8 cellular contexts compared by ENCODE assay signal in the genomic region with DNA sequence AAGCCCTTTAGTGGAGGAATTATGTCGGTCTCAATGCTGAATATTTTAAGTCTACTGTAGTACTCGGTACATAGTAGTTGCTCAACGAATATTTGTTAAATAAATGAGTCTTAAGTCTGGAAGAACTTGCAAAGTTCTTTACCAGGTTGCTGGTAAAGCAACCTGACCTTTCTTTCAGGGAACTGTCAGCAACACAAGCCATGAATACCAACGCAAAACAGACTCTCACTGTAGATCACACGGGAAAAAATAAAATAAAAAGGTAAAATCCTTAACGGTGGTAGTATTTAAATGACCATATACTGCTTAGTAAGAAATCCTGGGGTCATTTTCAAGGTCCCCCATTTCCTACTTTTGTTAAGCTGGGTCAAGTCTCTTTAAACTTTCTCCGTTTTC. TPM values are rescaled to one million over a fixed set of nuclear protein-coding genes. Genes with fewer than 3 reads are reported as not detected.
A peak's percentile ranks its signal among the peaks of the same experiment; 100 is the strongest.
DNase-seq lines count a peak whose midpoint lies in the region; ATAC-seq and TF ChIP-seq lines count a peak whose summit lies in the region.

No MANE protein-coding gene starts in this region.

- H3K36me3 ChIP-seq in testis (ENCODE audit: low read depth, missing control alignments) = no peaks in the 10 kb centered on the region

- TF ChIP-seq CTCF in testis (IDR thresholded peaks at IDR 0.05) = no peak

- peaks cover 3% of the 10 kb centered on the region for H3K36me3 Mint-ChIP-seq in activated CD8-positive, alpha-beta T cell treated with anti-CD3 and anti-CD28 coated beads, Interleukin-2, amount 10 ng/mL, durations not matched to agents 7 days and 5 days (ENCODE audit: low read depth)
- H3K36me3 Mint-ChIP-seq in immature natural killer cell = no peaks in the 10 kb centered on the region

- 35 to 43% methylated on average over 7 of the region's 7 CpGs for WGBS in testis, 2 donors

- peak; percentile 7 for ATAC-seq in HG02798 (IDR thresholded peaks at IDR 0.05; ENCODE audit: poor library complexity, unreplicated experiment)
- no peak for ATAC-seq in activated CD8-positive, alpha-beta T cell treated with anti-CD3 and anti-CD28 coated beads, Interleukin-2, amount 10 ng/mL, durations not matched to agents 7 days and 5 days

- no peak for TF ChIP-seq POLR2A in testis (IDR thresholded peaks at IDR 0.05)

- peak overlapping the region; percentile 87 to 94 for H3K4me3 ChIP-seq in testis

- H3K27me3 Mint-ChIP-seq in activated CD8-positive, alpha-beta T cell treated with anti-CD3 and anti-CD28 coated beads, Interleukin-2, amount 10 ng/mL, durations not matched to agents 7 days and 5 days (ENCODE audit: low read depth) = peaks cover 16% of the 10 kb centered on the region
- H3K27me3 Mint-ChIP-seq in immature natural killer cell (ENCODE audit: low read depth in 3 of 3) = peaks cover 10 to 17% (median 12%) of the 10 kb centered on the region in 3 donors

- POLR2A ChIA-PET in activated CD8-positive, alpha-beta T cell treated with anti-CD3 and anti-CD28 coated beads, Interleukin-2, amount 10 ng/mL, durations not matched to agents 7 days and 5 days (lab: Charles Lee) = interaction anchor here (1.0 kb wide), 1 partner anchor 103 kb away, joined by 3 read pairs; a partner anchor contains a TSS

- H3K4me1 Mint-ChIP-seq in activated CD8-positive, alpha-beta T cell treated with anti-CD3 and anti-CD28 coated beads, Interleukin-2, amount 10 ng/mL, durations not matched to agents 7 days and 5 days (ENCODE audit: low read depth) = peaks cover 28% of the 10 kb centered on the region
- H3K4me1 Mint-ChIP-seq in immature natural killer cell = peaks cover 22 to 29% of the 10 kb centered on the region in 2 donors

- H3K27ac ChIP-seq in testis = peak overlapping the region; percentile 80 to 81

- H3K4me1 ChIP-seq in testis = no peaks in the 10 kb centered on the region

- H3K27me3 ChIP-seq in testis = no peaks in the 10 kb centered on the region

- H3K9me3 ChIP-seq in testis = no peaks in the 10 kb centered on the region

- H3K9me3 Mint-ChIP-seq in activated CD8-positive, alpha-beta T cell treated with anti-CD3 and anti-CD28 coated beads, Interleukin-2, amount 10 ng/mL, durations not matched to agents 7 days and 5 days (ENCODE audit: insufficient read depth) = no peaks in the 10 kb centered on the region
- H3K9me3 Mint-ChIP-seq in immature natural killer cell = no peaks in the 10 kb centered on the region

- CTCF ChIA-PET in activated CD8-positive, alpha-beta T cell treated with anti-CD3 and anti-CD28 coated beads, Interleukin-2, amount 10 ng/mL, durations not matched to agents 7 days and 5 days (lab: Charles Lee) = interaction anchor here (0.8 to 1.7 kb wide), 2 partner anchors 103 to 694 kb away, joined by 3 to 5 read pairs; no protein-coding TSS in a partner anchor

- intact Hi-C loops in testis (cut with DNase I; ENCODE audit: low total_unique reads) = no loop called here

- peak overlapping the region; percentile 92 for H3K4me3 Mint-ChIP-seq in activated CD8-positive, alpha-beta T cell treated with anti-CD3 and anti-CD28 coated beads, Interleukin-2, amount 10 ng/mL, durations not matched to agents 7 days and 5 days
- H3K4me3 Mint-ChIP-seq in immature natural killer cell = peak overlapping the region; percentile 88 to 96 (median 91)

- H3K27ac Mint-ChIP-seq in activated CD8-positive, alpha-beta T cell treated with anti-CD3 and anti-CD28 coated beads, Interleukin-2, amount 10 ng/mL, durations not matched to agents 7 days and 5 days = peak overlapping the region; percentile 97
- peak overlapping the region; percentile 91 to 97 (median 95) for H3K27ac Mint-ChIP-seq in immature natural killer cell

- DNase-seq in Daoy (ENCODE audit: low read depth) = peak; percentile 7
- no peak for DNase-seq in activated CD8-positive, alpha-beta T cell treated with anti-CD3 and anti-CD28 coated beads, Interleukin-2, amount 10 ng/mL, durations not matched to agents 7 days and 5 days
- no peak for DNase-seq in immature natural killer cell
- no peak for DNase-seq in testis
- no peak for DNase-seq in stimulated activated CD4-positive, alpha-beta T cell treated with anti-CD3 and anti-CD28 coated beads, Interleukin-4, amount 100 ng/mL, for 1 hour
- DNase-seq in NCI-H510A treated with DMSO at 0.1 percent for 48 hours (lab: John Stamatoyannopoulos, UW) = no peak
- no peak for DNase-seq in NCI-H345 (lab: John Stamatoyannopoulos, UW)

RNA-seq across cellular contexts. Expression of a gene that starts 0.4 kb away (rescaled TPM):
- 13.7 and 17.4 TPM in 2 replicates for total RNA-seq in Daoy (2014; rRNA removed; shearing (Covaris generic))
- total RNA-seq in activated CD8-positive, alpha-beta T cell treated with anti-CD3 and anti-CD28 coated beads, Interleukin-2, amount 10 ng/mL, durations not matched to agents 7 days and 5 days = 1 to 10 TPM; 5.8 to 8.6 TPM
- 1 to 10 TPM; 5.7 to 7.1 (median 5.9) TPM for polyA plus RNA-seq in immature natural killer cell
- 10 to 100 TPM; 19.8 to 25.0 TPM for total RNA-seq in testis
- 7.8 TPM for polyA plus RNA-seq in testis (ENCODE audit: insufficient read depth, low read depth, low replicate concordance)
